ENCODE assay signal across 11 cellular contexts in genomic region chr4:15691346-15692140, GRCh38. TPM values are rescaled to one million over a fixed set of nuclear protein-coding genes. Genes with fewer than 3 reads are reported as not detected.
DNase-seq lines count a peak whose midpoint lies in the region; ATAC-seq, FAIRE-seq and TF ChIP-seq lines count a peak whose summit lies in the region.
"Had no signal": no experiment of that assay in that cellular context is flagged by ENCODE, and none has a peak within 500 bp of the region (broad histone marks: within the 10 kb centered on the region; RNA-seq: fewer than 3 reads in every experiment).

No MANE protein-coding gene starts in this region.

- DNase-seq in A673 (ENCODE audit: low spot score) (peak; percentile 86), bronchial epithelial cell (ENCODE audit: low read depth) (peak; percentile 50), left lobe of liver (ENCODE audit: low spot score) (no peak), middle frontal gyrus (ENCODE audit: extremely low spot score, low spot score) (no peak), HTR-8/SVneo (ENCODE audit: insufficient read length, low spot score) (no peak), esophagus squamous epithelium (lab: John Stamatoyannopoulos, UW) (no peak)
- DNase-seq: activated CD4-positive, alpha-beta T cell treated with anti-CD3 and anti-CD28 coated beads for 4 hours; colonic mucosa; NCI-H526 had no signal

- H3K27me3 ChIP-seq in A673 (replicated peaks; ENCODE audit: insufficient read depth, low read depth, low read length, poor library complexity) (no peaks in the 10 kb centered on the region), HUES64 (ENCODE audit: insufficient read depth, low read length) (no peaks in the 10 kb centered on the region), bronchial epithelial cell (ENCODE audit: control insufficient read depth, insufficient read depth, low read length) (no peaks in the 10 kb centered on the region), esophagus squamous epithelium (no peaks in the 10 kb centered on the region)
- H3K27me3 ChIP-seq: colonic mucosa had no signal

- H3K4me3 ChIP-seq in A673 (ENCODE audit: low read depth, low read length, poor library complexity, severe bottlenecking) (no peak overlapping the region), HUES64 (ENCODE audit: low read length) (no peak overlapping the region), bronchial epithelial cell (ENCODE audit: low read depth, low read length) (no peak overlapping the region), esophagus squamous epithelium (no peak overlapping the region)
- H3K4me3 ChIP-seq: colonic mucosa had no signal

- H3K27ac ChIP-seq in A673 (ENCODE audit: low read depth, low read length, poor library complexity, severe bottlenecking): peak overlapping the region; percentile 64
- H3K27ac ChIP-seq in HUES64 (ENCODE audit: low read depth, low read length): peak overlapping the region; percentile 77
- H3K27ac ChIP-seq in esophagus squamous epithelium: peak overlapping the region in 2 of 4 donors; percentile 14 to 39
- H3K27ac ChIP-seq: colonic mucosa had no signal

- peaks cover 5% of the 10 kb centered on the region for H3K9me3 ChIP-seq in A673 (ENCODE audit: low read depth, low read length, poor library complexity, severe bottlenecking)
- H3K9me3 ChIP-seq in HUES64 (ENCODE audit: insufficient read depth, low read depth, low read length): peaks cover 11% of the 10 kb centered on the region
- no peaks in the 10 kb centered on the region for H3K9me3 ChIP-seq in esophagus squamous epithelium
- H3K9me3 ChIP-seq: colonic mucosa had no signal

- FAIRE-seq in bronchial epithelial cell (lab: Jason Lieb, UNC): no peak
- no peak for FAIRE-seq in HTR-8/SVneo (lab: Jason Lieb, UNC)

- CTCF ChIA-PET in A673 (lab: Charles Lee): no interaction called here

- H3K9ac ChIP-seq in HUES64 (ENCODE audit: low read depth, low read length): no peak overlapping the region

- ATAC-seq in left lobe of liver (peak; percentile 34), HG03095 (IDR thresholded peaks at IDR 0.05; ENCODE audit: unreplicated experiment) (no peak)

- H3K36me3 ChIP-seq in A673 (ENCODE audit: insufficient read depth, low read length, poor library complexity, severe bottlenecking) (peaks cover 12% of the 10 kb centered on the region), HUES64 (ENCODE audit: insufficient read depth, low read length) (peaks cover 30% of the 10 kb centered on the region), bronchial epithelial cell (ENCODE audit: control insufficient read depth, insufficient read depth, low read length) (no peaks in the 10 kb centered on the region), esophagus squamous epithelium (peaks cover 0 to 22% (median 9%) of the 10 kb centered on the region in 3 donors)
- H3K36me3 ChIP-seq: colonic mucosa had no signal

- H3K4me1 ChIP-seq in A673 (ENCODE audit: insufficient read depth, low read length, poor library complexity, severe bottlenecking) (peaks cover 34% of the 10 kb centered on the region), HUES64 (ENCODE audit: insufficient read depth, low read length) (peaks cover 50% of the 10 kb centered on the region), esophagus squamous epithelium (peaks cover 5 to 50% (median 18%) of the 10 kb centered on the region in 3 donors)
- H3K4me1 ChIP-seq: colonic mucosa had no signal

- WGBS in HUES64: 85% methylated on average over 3 of the region's 3 CpGs
- WGBS in esophagus squamous epithelium, 2 donors: 44 to 76% methylated on average over 2 to 3 of the region's 3 CpGs

- TF ChIP-seq CTCF in A673 (conservative IDR thresholded peaks at IDR 0.05; ENCODE audit: low read depth, low read length): no peak
- TF ChIP-seq CTCF in bronchial epithelial cell (IDR thresholded peaks at IDR 0.05; ENCODE audit: insufficient read depth, low read length, severe bottlenecking): no peak
- TF ChIP-seq CTCF in esophagus squamous epithelium (IDR thresholded peaks at IDR 0.05): no peak

- TF ChIP-seq POLR2A in esophagus squamous epithelium (IDR thresholded peaks at IDR 0.05): no peak

- TSS peak; percentile 13 for BruUV-seq in A673 (replicated peaks; lab: Mats Ljungman, UMichigan)

- intact Hi-C loops in A673 (cut with micrococcal nuclease; ENCODE audit: unreplicated experiment): no loop called here
- intact Hi-C loops in esophagus squamous epithelium (cut with DNase I): no loop called here

- POLR2A ChIA-PET in A673 (lab: Charles Lee; ENCODE audit: low non-redundant PET): no interaction called here

RNA-seq across cellular contexts. Expression of gene FAM200B, which starts 9.9 kb away (rescaled TPM):
- total RNA-seq in A673 (2021): 27.4 and 29.0 TPM in 2 replicates
- polyA plus RNA-seq in HUES64 (2013, experiment 1 of 2): 26.5 TPM
- 27.7 TPM for polyA plus RNA-seq in HUES64 (2013, experiment 2 of 2)
- total RNA-seq in bronchial epithelial cell: 12.1 and 18.9 TPM in 2 replicates
- total RNA-seq in left lobe of liver: 14.3 TPM
- total RNA-seq in esophagus squamous epithelium: 10 to 100 TPM; 17.1 to 39.6 (median 31.4) TPM

RNA-seq across cellular contexts. Expression of gene BST1, which starts 11.3 kb away (rescaled TPM):
- total RNA-seq in A673 (2021) (2.1 and 2.4 TPM in 2 replicates), bronchial epithelial cell (0.64 and 0.79 TPM in 2 replicates), left lobe of liver (3.7 TPM), esophagus squamous epithelium (1 to 10 TPM in 3 of 4 donors, under 1 TPM in 1; 0.97 to 7.4 (median 3.6) TPM)
- polyA plus RNA-seq in HUES64 (2013, experiment 1 of 2): 0.45 TPM
- 0.82 TPM for polyA plus RNA-seq in HUES64 (2013, experiment 2 of 2)

RNA-seq across cellular contexts. Expression of gene FBXL5, which starts 36.4 kb away (rescaled TPM):
- total RNA-seq in A673 (2021) (59.7 and 60.1 TPM in 2 replicates), bronchial epithelial cell (102 and 109 TPM in 2 replicates), left lobe of liver (38.9 TPM), esophagus squamous epithelium (100 to 1,000 TPM in 1 of 4 donors, 10 to 100 TPM in 3; 39.2 to 119 (median 72.3) TPM)
- polyA plus RNA-seq in HUES64 (2013, experiment 1 of 2): 47.1 TPM
- polyA plus RNA-seq in HUES64 (2013, experiment 2 of 2): 51.2 TPM

Comparison
In these comparisons a context has a peak if more than half of its experiments do, and no peak if none do; other contexts are left out.
1. DNase-seq: peak in A673 (single experiment) and bronchial epithelial cell (single experiment); none in left lobe of liver (single experiment), middle frontal gyrus (single experiment), HTR-8/SVneo (single experiment) and esophagus squamous epithelium (single experiment).